32 cellular contexts compared by ENCODE assay signal in genomic region chr6:43875849-43876572, GRCh38.
"Had no signal": no experiment of that assay in that cellular context is flagged by ENCODE, and none has a peak within 500 bp of the region (broad histone marks: within the 10 kb centered on the region; RNA-seq: fewer than 3 reads in every experiment).

No MANE protein-coding gene starts in this region.

- H3K27me3 ChIP-seq: adrenal gland, ascending aorta, esophagus muscularis mucosa, neutrophil, ovary, sigmoid colon, upper lobe of right lung had no signal

- ATAC-seq: activated CD4-positive, CD25-positive, alpha-beta regulatory T cell treated with anti-CD3 and anti-CD28 coated beads, Interleukin-2, amount 50 U/mL, for 24 hours; foreskin keratinocyte; left lobe of liver; lower lobe of right lung; naive thymus-derived CD8-positive, alpha-beta T cell; stimulated activated memory B cell treated with anti-CD40 and anti-IgM and Interleukin-4, amounts not matched to agents 10 μg/mL and 1 μg/mL and 100 μg/mL, for 72 hours; stimulated activated naive CD8-positive, alpha-beta T cell treated with anti-CD3 and anti-CD28 coated beads, Interleukin-15, amount 100 ng/mL, for 72 hours; upper lobe of right lung had no signal

- H3K4me1 ChIP-seq: adrenal gland, ascending aorta, esophagus muscularis mucosa, foreskin keratinocyte, sigmoid colon had no signal

- DNase-seq: activated CD4-positive, alpha-beta T cell treated with anti-CD3 and anti-CD28 coated beads for 48 hours; activated CD4-positive, alpha-beta T cell treated with anti-CD3 and anti-CD28 coated beads, Interleukin-2, amount 50 U/mL, for 48 hours; activated CD8-positive, alpha-beta memory T cell treated with anti-CD3 and anti-CD28 coated beads for 24 hours; activated CD8-positive, alpha-beta memory T cell treated with anti-CD3 and anti-CD28 coated beads, Interleukin-2, amount 50 U/mL, for 4 hours; activated effector memory CD4-positive, alpha-beta T cell treated with anti-CD3 and anti-CD28 coated beads, Interleukin-2, amount 50 U/mL, for 16 hours; activated naive CD4-positive, alpha-beta T cell treated with anti-CD3 and anti-CD28 coated beads for 36 hours; activated naive CD8-positive, alpha-beta T cell treated with anti-CD3 and anti-CD28 coated beads for 36 hours; activated T-cell treated with anti-CD3 and anti-CD28 coated beads, Interleukin-2, amount 50 U/mL, for 1 hour; adrenal gland; caudate nucleus; dermis blood vessel endothelial cell; effector CD4-positive, alpha-beta T cell; foreskin keratinocyte; heart right ventricle; lower lobe of right lung; mesenchymal stem cell; naive thymus-derived CD8-positive, alpha-beta T cell; ovary; sigmoid colon; small intestine; stimulated activated CD4-positive, alpha-beta T cell treated with anti-CD3 and anti-CD28 coated beads, Interleukin-1b, Interleukin-23, amount 100 ng/mL, for 48 hours; stimulated activated CD4-positive, alpha-beta T cell treated with anti-CD3 and anti-CD28 coated beads, Interleukin-4, amount 100 ng/mL, for 4 hours; stimulated activated CD8-positive, alpha-beta memory T cell treated with anti-CD3 and anti-CD28 coated beads, Interleukin-4, amount 100 ng/mL, for 48 hours; stimulated activated naive CD8-positive, alpha-beta T cell treated with anti-CD3 and anti-CD28 coated beads, Interleukin-15, amount 100 ng/mL, for 72 hours; upper lobe of right lung; WERI-Rb-1 had no signal

- H3K4me3 ChIP-seq: adrenal gland, ascending aorta, esophagus muscularis mucosa, heart right ventricle, lower lobe of right lung, ovary, sigmoid colon, upper lobe of right lung had no signal

- H3K36me3 ChIP-seq: adrenal gland, ascending aorta, esophagus muscularis mucosa, heart right ventricle, lower lobe of right lung, neutrophil, ovary, sigmoid colon, upper lobe of right lung, WERI-Rb-1 had no signal

- H3K9me3 ChIP-seq: adrenal gland, ascending aorta, esophagus muscularis mucosa, heart right ventricle, lower lobe of right lung, neutrophil, ovary, sigmoid colon, upper lobe of right lung had no signal

- H3K27ac ChIP-seq: adrenal gland, ascending aorta, esophagus muscularis mucosa, foreskin keratinocyte, heart right ventricle, lower lobe of right lung, neutrophil, ovary, sigmoid colon, upper lobe of right lung, WERI-Rb-1 had no signal
